1 cellular context compared by ENCODE assay signal in genomic region chr6:115612216-115612615, GRCh38.
TF ChIP-seq lines count a peak whose summit lies in the region.

No MANE protein-coding gene starts in this region.

TF ChIP-seq in liver, 16 proteins besides CTCF, POLR2A, EP300 and RAD21 (continued from another document):
- no peak for TF ChIP-seq MAX (IDR thresholded peaks at IDR 0.05)
- TF ChIP-seq GABPA (IDR thresholded peaks at IDR 0.05 in 1 of 2, conservative IDR thresholded peaks at IDR 0.05 in 1 of 2): no peak
- TF ChIP-seq SP1 (IDR thresholded peaks at IDR 0.05): peak; percentile 21
- peak; percentile 89 to 93 for TF ChIP-seq HNF4A (conservative IDR thresholded peaks at IDR 0.05)
